In the genomic region with DNA sequence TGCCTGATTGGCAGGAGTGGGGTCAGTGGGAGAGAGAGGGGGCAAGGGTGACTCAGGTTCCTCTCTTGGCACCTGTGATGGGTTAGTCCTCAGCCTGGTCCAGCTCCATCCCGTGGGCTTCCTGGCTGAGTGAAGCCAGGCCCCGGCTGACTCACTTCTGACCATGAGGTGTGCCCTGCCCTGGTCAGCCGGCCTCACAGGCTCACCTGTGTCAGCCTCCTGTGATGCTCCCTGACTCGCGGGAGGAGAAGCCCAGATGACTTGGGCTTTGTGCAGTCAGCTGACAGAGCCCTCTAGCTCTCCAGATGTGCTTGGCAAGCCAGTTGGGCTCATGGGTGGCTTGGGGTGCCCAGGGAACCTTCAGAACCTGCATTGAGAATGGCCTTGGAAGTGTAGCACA, we compare ENCODE assay signal across 13 cellular contexts. TPM values are rescaled to one million over a fixed set of nuclear protein-coding genes. Genes with fewer than 3 reads are reported as not detected.
DNase-seq lines count a peak whose midpoint lies in the region; ATAC-seq and TF ChIP-seq lines count a peak whose summit lies in the region.
"Had no signal": no experiment of that assay in that cellular context is flagged by ENCODE, and none has a peak within 500 bp of the region (broad histone marks: within the 10 kb centered on the region; RNA-seq: fewer than 3 reads in every experiment).

No MANE protein-coding gene starts in this region.

- 90 to 95% methylated on average over 4 to 5 of the region's 5 CpGs for WGBS in endodermal cell (ENCODE audit: insufficient coverage in 1 of 2, insufficient read length in 1 of 2), 2 experiments

- H3K27me3 Mint-ChIP-seq in memory B cell (no peaks in the 10 kb centered on the region), endodermal cell (ENCODE audit: insufficient read depth) (peaks cover 3% of the 10 kb centered on the region)

- H3K27me3 ChIP-seq in PC-9 (ENCODE audit: insufficient read depth, low read depth) (no peaks in the 10 kb centered on the region), endodermal cell (ENCODE audit: control insufficient read depth, insufficient read depth, low read length, poor library complexity, severe bottlenecking) (peaks cover 5% of the 10 kb centered on the region)
- H3K27me3 ChIP-seq: gastrocnemius medialis had no signal

- DNase-seq in PC-9 (peak; percentile 47 to 68), memory B cell (ENCODE audit: low spot score in 2 of 2) (no peak), NCI-H2081 (lab: John Stamatoyannopoulos, UW) (no peak), endodermal cell (no peak), SHP77 treated with DMSO at 0.1 percent for 48 hours (lab: John Stamatoyannopoulos, UW) (no peak)
- DNase-seq: gastrocnemius medialis, H7, KG1, NCI-H526 treated with DMSO at 0.1 percent for 48 hours, small intestine had no signal

- H3K27ac ChIP-seq in PC-9 (peak overlapping the region; percentile 71), endodermal cell (ENCODE audit: low read depth, low read length) (no peak overlapping the region)
- H3K27ac ChIP-seq: gastrocnemius medialis, VCaP had no signal

- H3K9me2 ChIP-seq in PC-9 (ENCODE audit: insufficient read depth) = no peaks in the 10 kb centered on the region

- CTCF ChIA-PET in PC-9 (lab: Charles Lee) = interaction anchor here (0.5 kb wide), 1 partner anchor 136 kb away, joined by 9 read pairs; no protein-coding TSS in a partner anchor

- H2AFZ ChIP-seq in PC-9 = no peak overlapping the region

- BruUV-seq in PC-9 (replicated peaks; lab: Mats Ljungman, UMichigan) = no TSS peak

- no peak for TF ChIP-seq CTCF in PC-9 (conservative IDR thresholded peaks at IDR 0.05)
- TF ChIP-seq CTCF in endodermal cell (conservative IDR thresholded peaks at IDR 0.05) = no peak

- H3K9me3 Mint-ChIP-seq in memory B cell (no peaks in the 10 kb centered on the region), endodermal cell (peaks cover 8% of the 10 kb centered on the region)

- H3K4me3 Mint-ChIP-seq in memory B cell (no peak overlapping the region), endodermal cell (no peak overlapping the region)

- H3K9me3 ChIP-seq in PC-9 (ENCODE audit: insufficient read depth, low read depth) (no peaks in the 10 kb centered on the region), endodermal cell (ENCODE audit: control insufficient read depth, low read length) (no peaks in the 10 kb centered on the region)
- H3K9me3 ChIP-seq: gastrocnemius medialis had no signal

- no peaks in the 10 kb centered on the region for H4K20me1 ChIP-seq in PC-9 (ENCODE audit: insufficient read depth)

- POLR2A ChIA-PET in PC-9 (lab: Charles Lee; ENCODE audit: unreplicated experiment) = no interaction called here

- H3K4me3 ChIP-seq in PC-9 = no peak overlapping the region
- no peak overlapping the region for H3K4me3 ChIP-seq in endodermal cell (ENCODE audit: low read length)
- H3K4me3 ChIP-seq: gastrocnemius medialis had no signal

- H3K36me3 ChIP-seq in PC-9 (ENCODE audit: low read depth) (no peaks in the 10 kb centered on the region), endodermal cell (ENCODE audit: control insufficient read depth, insufficient read depth, low read length) (no peaks in the 10 kb centered on the region)
- H3K36me3 ChIP-seq: gastrocnemius medialis had no signal

- peak; percentile 33 for ATAC-seq in GM18511 (IDR thresholded peaks at IDR 0.05; ENCODE audit: unreplicated experiment)
- peak; percentile 2 for ATAC-seq in GM21576 (IDR thresholded peaks at IDR 0.05; ENCODE audit: unreplicated experiment)
- ATAC-seq in memory B cell (ENCODE audit: low read depth) = peak; percentile 14

- peak overlapping the region; percentile 20; the same call in 1 of the 2 replicates for H3K4me2 ChIP-seq in PC-9

- H3K36me3 Mint-ChIP-seq in memory B cell (no peaks in the 10 kb centered on the region), endodermal cell (ENCODE audit: low read depth) (peaks cover 3% of the 10 kb centered on the region)

- peaks cover 14% of the 10 kb centered on the region for H3K4me1 Mint-ChIP-seq in memory B cell
- peaks cover 7% of the 10 kb centered on the region for H3K4me1 Mint-ChIP-seq in endodermal cell

- H3K79me2 ChIP-seq in PC-9 (ENCODE audit: low read depth) = no peaks in the 10 kb centered on the region

- peaks cover 52% of the 10 kb centered on the region for H3K4me1 ChIP-seq in PC-9 (replicated peaks; ENCODE audit: insufficient read depth)
- H3K4me1 ChIP-seq in endodermal cell (ENCODE audit: control insufficient read depth, insufficient read depth, low read length) = no peaks in the 10 kb centered on the region

- intact Hi-C loops in PC-9 (cut with micrococcal nuclease; ENCODE audit: unreplicated experiment) = no loop called here

- H3F3A ChIP-seq in PC-9 (ENCODE audit: insufficient read depth, low read depth) = peaks cover 47% of the 10 kb centered on the region

- no peak overlapping the region for H3K9ac ChIP-seq in endodermal cell (ENCODE audit: extremely low read depth, low read length, poor library complexity, severe bottlenecking)

- H3K27ac Mint-ChIP-seq in memory B cell = peak overlapping the region; percentile 91
- no peak overlapping the region for H3K27ac Mint-ChIP-seq in endodermal cell

RNA-seq across cellular contexts. Expression of gene PPIF, which starts 16.0 kb away (rescaled TPM):
- total RNA-seq in PC-9 (2021) = 171 and 203 TPM in 2 replicates
- total RNA-seq in endodermal cell = 10 to 100 TPM; 50.4 to 51.0 TPM
- polyA plus RNA-seq in endodermal cell (2013, experiment 1 of 2) = 54.6 TPM
- 46.4 TPM for polyA plus RNA-seq in endodermal cell (2013, experiment 2 of 2)

Comparison
In these comparisons a context has a peak if more than half of its experiments do, and no peak if none do; other contexts are left out.
1. DNase-seq: peak in PC-9 (2 of 2); none in memory B cell (0 of 2), NCI-H2081 (0 of 2), endodermal cell (single experiment) and SHP77 treated with DMSO at 0.1 percent for 48 hours (single experiment).
2. Peak in every context shown above with its lines, with median percentiles within 50 percentile points of each other: ATAC-seq.